ENCODE assay signal across 23 cellular contexts in genomic region chr11:112631333-112631732, GRCh38.
DNase-seq lines count a peak whose midpoint lies in the region; ATAC-seq and TF ChIP-seq lines count a peak whose summit lies in the region.
"Had no signal": no experiment of that assay in that cellular context is flagged by ENCODE, and none has a peak within 500 bp of the region (broad histone marks: within the 10 kb centered on the region; RNA-seq: fewer than 3 reads in every experiment).

No MANE protein-coding gene starts in this region.

- intact Hi-C loops in OCI-LY7 (cut with micrococcal nuclease; ENCODE audit: unreplicated experiment): no loop called here

- CTCF ChIA-PET in OCI-LY7 (lab: Charles Lee; ENCODE audit: unreplicated experiment): no interaction called here

- peak; percentile 4 for DNase-seq in SKM-1 treated with dmso at 0.1 percent for 144 hours (lab: John Stamatoyannopoulos, UW; ENCODE audit: unreplicated experiment)
- no peak for DNase-seq in SKM-1 (lab: John Stamatoyannopoulos, UW; ENCODE audit: unreplicated experiment)
- peak; percentile 22 for DNase-seq in NOMO-1 treated with dmso at 0.1 percent for 144 hours (lab: John Stamatoyannopoulos, UW; ENCODE audit: unreplicated experiment)
- peak; percentile 40 for DNase-seq in pons (ENCODE audit: low spot score)
- no peak for DNase-seq in occipital lobe (lab: John Stamatoyannopoulos, UW)
- no peak for DNase-seq in OCI-LY7 (ENCODE audit: low spot score)
- no peak for DNase-seq in activated effector memory CD4-positive, alpha-beta T cell treated with anti-CD3 and anti-CD28 coated beads, Interleukin-2, amount 50 U/mL, for 16 hours
- DNase-seq: activated CD8-positive, alpha-beta memory T cell treated with anti-CD3 and anti-CD28 coated beads, Interleukin-2, amount 10 ng/mL, durations not matched to agents 7 days and 5 days; activated naive CD4-positive, alpha-beta T cell; activated T-cell treated with anti-CD3 and anti-CD28 coated beads, Interleukin-2, amount 50 U/mL, for 48 hours; CD4-positive, alpha-beta memory T cell; natural killer cell; NCI-H1105; NCI-H187 treated with DMSO at 0.1 percent for 48 hours; NCI-H524; ovary; stimulated activated CD4-positive, alpha-beta T cell treated with anti-CD3 and anti-CD28 coated beads, Interleukin-2, amount 100 ng/mL, for 24 hours had no signal

- no peaks in the 10 kb centered on the region for H3K9me3 ChIP-seq in OCI-LY7 (ENCODE audit: low read length)
- H3K9me3 ChIP-seq: gastroesophageal sphincter, ovary, tibial nerve had no signal

- no peak for TF ChIP-seq CTCF in OCI-LY7 (conservative IDR thresholded peaks at IDR 0.05; ENCODE audit: low read length)

- H4K20me1 ChIP-seq in OCI-LY7 (ENCODE audit: insufficient read depth, low read length): no peaks in the 10 kb centered on the region

- H3K9me2 ChIP-seq in OCI-LY7 (ENCODE audit: insufficient read depth, low read length): no peaks in the 10 kb centered on the region

- H2AFZ ChIP-seq in OCI-LY7 (ENCODE audit: low read length): no peak overlapping the region

- ATAC-seq in GM21786 (IDR thresholded peaks at IDR 0.05; ENCODE audit: unreplicated experiment): peak; percentile 43
- ATAC-seq: activated CD8-positive, alpha-beta memory T cell treated with anti-CD3 and anti-CD28 coated beads, Interleukin-2, amount 10 ng/mL, durations not matched to agents 7 days and 5 days; gastroesophageal sphincter; K562; left lobe of liver; natural killer cell; WTC11 had no signal

- no peaks in the 10 kb centered on the region for H3K4me1 ChIP-seq in OCI-LY7 (ENCODE audit: insufficient read depth, low read length, poor library complexity, severe bottlenecking)
- H3K4me1 ChIP-seq: gastroesophageal sphincter, tibial nerve had no signal

- no peak overlapping the region for H3K4me3 ChIP-seq in OCI-LY7 (ENCODE audit: low read depth, low read length, poor library complexity, severe bottlenecking)
- H3K4me3 ChIP-seq: gastroesophageal sphincter, K562, ovary, tibial nerve had no signal

- no peaks in the 10 kb centered on the region for H3K79me2 ChIP-seq in OCI-LY7 (ENCODE audit: insufficient read depth, low read depth, low read length)

- H3K27ac ChIP-seq in OCI-LY7 (ENCODE audit: low read depth, low read length, poor library complexity, severe bottlenecking): no peak overlapping the region
- H3K27ac ChIP-seq: gastroesophageal sphincter, ovary, tibial nerve had no signal

- no TSS peak for BruUV-seq in OCI-LY7 (replicated peaks; lab: Mats Ljungman, UMichigan)

- H3K36me3 ChIP-seq in OCI-LY7 (ENCODE audit: insufficient read depth, low read length): no peaks in the 10 kb centered on the region
- H3K36me3 ChIP-seq: gastroesophageal sphincter, ovary, tibial nerve had no signal

- no peak overlapping the region for H3K4me2 ChIP-seq in OCI-LY7 (ENCODE audit: low read length)

- POLR2A ChIA-PET in OCI-LY7 (lab: Charles Lee): no interaction called here

Comparison
In these comparisons a context has a peak if more than half of its experiments do, and no peak if none do; other contexts are left out.
1. DNase-seq: peak in SKM-1 treated with dmso at 0.1 percent for 144 hours (single experiment), NOMO-1 treated with dmso at 0.1 percent for 144 hours (single experiment) and pons (single experiment); none in SKM-1 (single experiment), occipital lobe (single experiment), OCI-LY7 (single experiment) and activated effector memory CD4-positive, alpha-beta T cell treated with anti-CD3 and anti-CD28 coated beads, Interleukin-2, amount 50 U/mL, for 16 hours (single experiment).